9 cellular contexts compared by ENCODE assay signal in the genomic region with DNA sequence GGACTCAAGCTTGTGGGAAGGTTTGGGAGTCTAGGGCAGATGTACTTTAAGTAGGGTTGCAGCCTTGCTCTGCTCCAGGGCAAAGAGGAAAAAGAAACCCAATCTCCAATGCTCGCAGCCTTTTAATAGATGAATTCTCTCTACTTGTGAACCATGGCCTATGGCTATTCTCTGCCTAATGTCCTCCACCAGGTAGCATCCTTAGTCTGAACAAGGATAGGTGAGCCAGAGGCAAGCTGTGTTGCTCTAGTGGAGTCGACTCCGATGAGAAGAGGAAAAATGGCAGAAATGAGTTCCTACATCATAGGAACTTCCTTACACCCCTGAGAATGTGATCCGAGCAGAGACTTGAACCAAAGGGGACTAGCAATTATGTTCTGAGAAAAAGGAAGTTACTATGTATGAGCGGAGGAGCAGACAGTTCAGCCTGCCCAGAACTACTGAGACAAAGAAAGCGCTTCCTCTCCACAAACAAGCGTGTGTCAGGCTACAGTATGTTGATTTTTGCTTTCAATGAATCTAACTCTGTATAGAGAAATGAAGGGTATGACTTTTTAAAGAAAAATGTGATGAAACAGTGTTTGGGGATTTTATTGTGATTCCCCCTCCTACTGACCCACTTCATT.
DNase-seq lines count a peak whose midpoint lies in the region; ATAC-seq, FAIRE-seq and TF ChIP-seq lines count a peak whose summit lies in the region.
"Had no signal": no experiment of that assay in that cellular context is flagged by ENCODE, and none has a peak within 500 bp of the region (broad histone marks: within the 10 kb centered on the region; RNA-seq: fewer than 3 reads in every experiment).

No MANE protein-coding gene starts in this region.

- intact Hi-C loops in kidney (cut with DNase I) = no loop called here

- no peak overlapping the region for H3K4me3 ChIP-seq in kidney (ENCODE audit: low read length in 2 of 2)

- FAIRE-seq in kidney (lab: Jason Lieb, UNC) = no peak

- no peaks in the 10 kb centered on the region for H3K9me3 ChIP-seq in kidney (ENCODE audit: control insufficient read depth in 1 of 2, low read length in 2 of 2)

- H3K4me1 ChIP-seq in kidney (ENCODE audit: control insufficient read depth in 1 of 2, insufficient read depth in 1 of 2, low read depth in 1 of 2, low read length in 2 of 2) = no peaks in the 10 kb centered on the region

- TF ChIP-seq CTCF in kidney (IDR thresholded peaks at IDR 0.05; ENCODE audit: borderline replicate concordance, extremely low read depth, insufficient read depth) = no peak

- DNase-seq in globus pallidus (ENCODE audit: low spot score) (peak; percentile 29), GOT3 (lab: John Stamatoyannopoulos, UW) (no peak), DMS53 treated with DMSO at 0.1 percent for 48 hours (lab: John Stamatoyannopoulos, UW; ENCODE audit: unreplicated experiment) (no peak), kidney (no peak)
- no peak for DNase-seq in stimulated activated CD4-positive, alpha-beta T cell treated with anti-CD3 and anti-CD28 coated beads, Interleukin-15, amount 100 ng/mL, for 24 hours
- DNase-seq: IMR-90 had no signal

- H3K9ac ChIP-seq in kidney (ENCODE audit: low read length in 2 of 2) = no peak overlapping the region

- ATAC-seq in GM18498 (IDR thresholded peaks at IDR 0.05; ENCODE audit: unreplicated experiment) (peak; percentile 79), GM21619 (IDR thresholded peaks at IDR 0.05; ENCODE audit: unreplicated experiment) (peak; percentile 68), HG03565 (IDR thresholded peaks at IDR 0.05; ENCODE audit: unreplicated experiment) (peak; percentile 64)

- no peak overlapping the region for H3K27ac ChIP-seq in kidney (ENCODE audit: low read depth in 2 of 2, low read length in 2 of 2)

- H3K36me3 ChIP-seq in kidney (ENCODE audit: control insufficient read depth in 1 of 2, insufficient read depth in 2 of 2, low read length in 2 of 2) = no peaks in the 10 kb centered on the region
